ENCODE assay signal across 18 cellular contexts in genomic region chr19:28934626-28935025, GRCh38.
"Had no signal": no experiment of that assay in that cellular context is flagged by ENCODE, and none has a peak within 500 bp of the region (broad histone marks: within the 10 kb centered on the region; RNA-seq: fewer than 3 reads in every experiment).

No MANE protein-coding gene starts in this region.

- H3K4me1 ChIP-seq: adrenal gland, left ventricle myocardium inferior had no signal

- H3K4me3 ChIP-seq: adrenal gland, left ventricle myocardium inferior had no signal

- H3K4me1 Mint-ChIP-seq: activated naive CD4-positive, alpha-beta T cell treated with anti-CD3 and anti-CD28 coated beads, Interleukin-2, amount 50 U/mL, for 24 hours; stimulated activated naive CD8-positive, alpha-beta T cell treated with anti-CD3 and anti-CD28 coated beads, Interleukin-15, amount 100 ng/mL, for 72 hours had no signal

- H3K9me3 ChIP-seq: adrenal gland, left ventricle myocardium inferior had no signal

- H3K36me3 ChIP-seq: adrenal gland, left ventricle myocardium inferior, WERI-Rb-1 had no signal

- H3K27me3 Mint-ChIP-seq: dendritic cell treated with granulocyte-macrophage colony-stimulating factor and Interleukin-4, amounts not matched to agents 40 ng/mL and 50 ng/mL, for 4 days; stimulated activated naive CD8-positive, alpha-beta T cell treated with anti-CD3 and anti-CD28 coated beads, Interleukin-15, amount 100 ng/mL, for 72 hours had no signal

- H3K27ac ChIP-seq: adrenal gland, left ventricle myocardium inferior, WERI-Rb-1 had no signal

- H3K4me3 Mint-ChIP-seq: activated naive CD4-positive, alpha-beta T cell treated with anti-CD3 and anti-CD28 coated beads, Interleukin-2, amount 50 U/mL, for 24 hours; dendritic cell treated with granulocyte-macrophage colony-stimulating factor and Interleukin-4, amounts not matched to agents 40 ng/mL and 50 ng/mL, for 4 days; stimulated activated naive CD8-positive, alpha-beta T cell treated with anti-CD3 and anti-CD28 coated beads, Interleukin-15, amount 100 ng/mL, for 72 hours; type B pancreatic cell had no signal

- DNase-seq: activated CD4-positive, alpha-beta T cell treated with anti-CD3 and anti-CD28 coated beads for 1 hour; activated CD8-positive, alpha-beta memory T cell treated with anti-CD3 and anti-CD28 coated beads for 24 hours; activated CD8-positive, alpha-beta memory T cell treated with anti-CD3 and anti-CD28 coated beads, Interleukin-2, amount 50 U/mL, for 48 hours; activated effector memory CD4-positive, alpha-beta T cell treated with Interleukin-2 at 50 U/mL for 16 hours; activated T-cell treated with anti-CD3 and anti-CD28 coated beads, Interleukin-2, amount 50 U/mL, for 48 hours; adrenal gland; effector CD8-positive, alpha-beta T cell; head of caudate nucleus; left ventricle myocardium inferior; stimulated activated naive CD8-positive, alpha-beta T cell treated with anti-CD3 and anti-CD28 coated beads, Interleukin-15, amount 100 ng/mL, for 72 hours; WERI-Rb-1 had no signal

- H3K9me3 Mint-ChIP-seq: activated naive CD4-positive, alpha-beta T cell treated with anti-CD3 and anti-CD28 coated beads, Interleukin-2, amount 50 U/mL, for 24 hours; type B pancreatic cell had no signal

- H3K27ac Mint-ChIP-seq: activated naive CD4-positive, alpha-beta T cell treated with anti-CD3 and anti-CD28 coated beads, Interleukin-2, amount 50 U/mL, for 24 hours; dendritic cell treated with granulocyte-macrophage colony-stimulating factor and Interleukin-4, amounts not matched to agents 40 ng/mL and 50 ng/mL, for 4 days; progenitor cell of endocrine pancreas; type B pancreatic cell had no signal

- FAIRE-seq: astrocyte, bronchial epithelial cell, frontal cortex had no signal

- H3K36me3 Mint-ChIP-seq: activated naive CD4-positive, alpha-beta T cell treated with anti-CD3 and anti-CD28 coated beads, Interleukin-2, amount 50 U/mL, for 24 hours; type B pancreatic cell had no signal

- H3K27me3 ChIP-seq: adrenal gland had no signal
